Comparison of ENCODE assay signal across 9 cellular contexts in the genomic region with DNA sequence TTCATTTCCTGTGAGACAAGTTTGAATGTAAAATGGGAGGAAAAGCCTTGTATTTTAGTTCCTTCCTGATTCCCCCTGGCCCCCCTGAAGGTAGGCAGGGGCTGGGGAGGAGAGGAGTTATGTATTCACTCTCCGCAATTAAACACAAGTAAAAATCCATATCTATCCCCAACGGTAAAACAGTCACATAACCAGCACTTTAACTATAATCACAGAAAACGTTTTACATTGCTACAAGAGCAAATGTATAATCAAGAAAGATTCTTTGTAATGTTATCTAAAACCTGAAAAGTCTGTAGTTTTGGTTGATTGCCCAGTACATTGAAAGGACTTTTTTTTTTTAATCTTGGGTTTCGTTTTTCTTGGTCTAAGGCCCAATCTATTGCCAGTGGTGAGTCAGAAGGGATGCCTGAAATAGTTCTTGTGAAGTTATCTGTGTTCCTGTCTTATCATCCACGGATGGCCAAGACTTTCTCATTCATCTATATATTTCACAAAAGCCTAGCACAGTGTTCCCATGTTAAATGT. TPM values are rescaled to one million over a fixed set of nuclear protein-coding genes. Genes with fewer than 3 reads are reported as not detected.
A peak's percentile ranks its signal among the peaks of the same experiment; 100 is the strongest.
DNase-seq lines count a peak whose midpoint lies in the region; ATAC-seq and TF ChIP-seq lines count a peak whose summit lies in the region.
"Had no signal": no experiment of that assay in that cellular context is flagged by ENCODE, and none has a peak within 500 bp of the region (broad histone marks: within the 10 kb centered on the region; RNA-seq: fewer than 3 reads in every experiment).

No MANE protein-coding gene starts in this region.

- intact Hi-C loops in Caco-2 (cut with micrococcal nuclease; ENCODE audit: unreplicated experiment), result loop anchor here (1.0 to 2.0 kb wide), 3 partner anchors 34 to 52 kb away; a partner anchor contains a TSS

- TF ChIP-seq CTCF in Caco-2 (IDR thresholded peaks at IDR 0.05; ENCODE audit: insufficient read depth in 1 of 2, low read depth in 1 of 2, low read length in 1 of 2, severe bottlenecking in 1 of 2, unreplicated experiment in 1 of 2) (no peak), astrocyte of the spinal cord (IDR thresholded peaks at IDR 0.05; ENCODE audit: low read depth, low read length) (no peak)

- no peaks in the 10 kb centered on the region for H3K27me3 ChIP-seq in Caco-2 (replicated peaks; ENCODE audit: control insufficient read depth, insufficient read depth, low read length)

- no peaks in the 10 kb centered on the region for H3K36me3 ChIP-seq in Caco-2 (ENCODE audit: control insufficient read depth, insufficient read depth, low read length)

- BruUV-seq in Caco-2 (replicated peaks; lab: Mats Ljungman, UMichigan), result no TSS peak

- peak; percentile 59 for ATAC-seq in HG03442 (IDR thresholded peaks at IDR 0.05; ENCODE audit: unreplicated experiment)
- ATAC-seq in HG02763 (IDR thresholded peaks at IDR 0.05; ENCODE audit: unreplicated experiment), result no peak

- H3K27me3 Mint-ChIP-seq in Caco-2 (ENCODE audit: insufficient read depth, unreplicated experiment), result no peaks in the 10 kb centered on the region

- POLR2A ChIA-PET in Caco-2 (lab: Charles Lee), result no interaction called here

- no peaks in the 10 kb centered on the region for H3K9me3 Mint-ChIP-seq in Caco-2 (ENCODE audit: unreplicated experiment)

- CTCF ChIA-PET in Caco-2 (lab: Charles Lee), result no interaction called here

- H3K4me3 Mint-ChIP-seq in Caco-2 (ENCODE audit: unreplicated experiment), result peak overlapping the region; percentile 65

- H3K27ac Mint-ChIP-seq in Caco-2 (ENCODE audit: unreplicated experiment), result peak overlapping the region; percentile 96

- peaks cover 7% of the 10 kb centered on the region for H3K36me3 Mint-ChIP-seq in Caco-2 (ENCODE audit: insufficient read depth, unreplicated experiment)

- peak; percentile 40 to 55 for DNase-seq in Caco-2
- peak; percentile 85 for DNase-seq in astrocyte of the spinal cord (ENCODE audit: low read depth, low spot score)
- peak; percentile 60 for DNase-seq in myocyte (ENCODE audit: low read depth)
- no peak for DNase-seq in NCI-H510A treated with DMSO at 0.1 percent for 48 hours (lab: John Stamatoyannopoulos, UW)
- DNase-seq in SIG-M5 treated with dmso at 0.1 percent for 504 hours (lab: John Stamatoyannopoulos, UW; ENCODE audit: unreplicated experiment), result no peak
- DNase-seq in NCI-H82 treated with DMSO at 0.1 percent for 48 hours (lab: John Stamatoyannopoulos, UW; ENCODE audit: unreplicated experiment), result no peak
- DNase-seq: effector memory CD4-positive, alpha-beta T cell had no signal

- peaks cover 35% of the 10 kb centered on the region for H3K4me1 Mint-ChIP-seq in Caco-2 (ENCODE audit: low read depth, unreplicated experiment)

- H3K9me3 ChIP-seq in Caco-2, result no peaks in the 10 kb centered on the region

- in situ Hi-C loops in astrocyte of the spinal cord (cut with HindIII; ENCODE audit: low sequenced_read_pairs), result no loop called here

- H3K4me1 ChIP-seq in Caco-2, result peaks cover 34% of the 10 kb centered on the region

- H3K4me3 ChIP-seq in Caco-2 (ENCODE audit: low read depth, low read length), result no peak overlapping the region
- no peak overlapping the region for H3K4me3 ChIP-seq in astrocyte of the spinal cord (ENCODE audit: low read depth, low read length)

RNA-seq across cellular contexts. Expression of a gene that starts 34.5 kb away (rescaled TPM):
- total RNA-seq in Caco-2 (2022) (39.4 and 40.7 TPM in 2 replicates), myocyte (6.6 and 7.0 TPM in 2 replicates)
- polyA plus RNA-seq in myocyte (2012), result 9.7 TPM

RNA-seq across cellular contexts. Expression of a gene that starts 51.7 kb away (rescaled TPM):
- total RNA-seq in Caco-2 (2022) (31.0 and 34.0 TPM in 2 replicates), myocyte (26.0 and 36.7 TPM in 2 replicates)
- 13.0 TPM for polyA plus RNA-seq in myocyte (2012)

Comparison
In these comparisons a context has a peak if more than half of its experiments do, and no peak if none do; other contexts are left out.
1. DNase-seq: peak in Caco-2 (2 of 2), astrocyte of the spinal cord (single experiment) and myocyte (single experiment); none in NCI-H510A treated with DMSO at 0.1 percent for 48 hours (single experiment), SIG-M5 treated with dmso at 0.1 percent for 504 hours (single experiment) and NCI-H82 treated with DMSO at 0.1 percent for 48 hours (single experiment).